In genomic region chr1:109901508-109902145, GRCh38 we compare ENCODE assay signal across 1 cellular context.
TF ChIP-seq lines count a peak whose summit lies in the region.

No MANE protein-coding gene starts in this region.

TF ChIP-seq in HEK293, 187 proteins besides CTCF, POLR2A, EP300 and RAD21 (continued from another document):
- TF ChIP-seq, protein P1, sequence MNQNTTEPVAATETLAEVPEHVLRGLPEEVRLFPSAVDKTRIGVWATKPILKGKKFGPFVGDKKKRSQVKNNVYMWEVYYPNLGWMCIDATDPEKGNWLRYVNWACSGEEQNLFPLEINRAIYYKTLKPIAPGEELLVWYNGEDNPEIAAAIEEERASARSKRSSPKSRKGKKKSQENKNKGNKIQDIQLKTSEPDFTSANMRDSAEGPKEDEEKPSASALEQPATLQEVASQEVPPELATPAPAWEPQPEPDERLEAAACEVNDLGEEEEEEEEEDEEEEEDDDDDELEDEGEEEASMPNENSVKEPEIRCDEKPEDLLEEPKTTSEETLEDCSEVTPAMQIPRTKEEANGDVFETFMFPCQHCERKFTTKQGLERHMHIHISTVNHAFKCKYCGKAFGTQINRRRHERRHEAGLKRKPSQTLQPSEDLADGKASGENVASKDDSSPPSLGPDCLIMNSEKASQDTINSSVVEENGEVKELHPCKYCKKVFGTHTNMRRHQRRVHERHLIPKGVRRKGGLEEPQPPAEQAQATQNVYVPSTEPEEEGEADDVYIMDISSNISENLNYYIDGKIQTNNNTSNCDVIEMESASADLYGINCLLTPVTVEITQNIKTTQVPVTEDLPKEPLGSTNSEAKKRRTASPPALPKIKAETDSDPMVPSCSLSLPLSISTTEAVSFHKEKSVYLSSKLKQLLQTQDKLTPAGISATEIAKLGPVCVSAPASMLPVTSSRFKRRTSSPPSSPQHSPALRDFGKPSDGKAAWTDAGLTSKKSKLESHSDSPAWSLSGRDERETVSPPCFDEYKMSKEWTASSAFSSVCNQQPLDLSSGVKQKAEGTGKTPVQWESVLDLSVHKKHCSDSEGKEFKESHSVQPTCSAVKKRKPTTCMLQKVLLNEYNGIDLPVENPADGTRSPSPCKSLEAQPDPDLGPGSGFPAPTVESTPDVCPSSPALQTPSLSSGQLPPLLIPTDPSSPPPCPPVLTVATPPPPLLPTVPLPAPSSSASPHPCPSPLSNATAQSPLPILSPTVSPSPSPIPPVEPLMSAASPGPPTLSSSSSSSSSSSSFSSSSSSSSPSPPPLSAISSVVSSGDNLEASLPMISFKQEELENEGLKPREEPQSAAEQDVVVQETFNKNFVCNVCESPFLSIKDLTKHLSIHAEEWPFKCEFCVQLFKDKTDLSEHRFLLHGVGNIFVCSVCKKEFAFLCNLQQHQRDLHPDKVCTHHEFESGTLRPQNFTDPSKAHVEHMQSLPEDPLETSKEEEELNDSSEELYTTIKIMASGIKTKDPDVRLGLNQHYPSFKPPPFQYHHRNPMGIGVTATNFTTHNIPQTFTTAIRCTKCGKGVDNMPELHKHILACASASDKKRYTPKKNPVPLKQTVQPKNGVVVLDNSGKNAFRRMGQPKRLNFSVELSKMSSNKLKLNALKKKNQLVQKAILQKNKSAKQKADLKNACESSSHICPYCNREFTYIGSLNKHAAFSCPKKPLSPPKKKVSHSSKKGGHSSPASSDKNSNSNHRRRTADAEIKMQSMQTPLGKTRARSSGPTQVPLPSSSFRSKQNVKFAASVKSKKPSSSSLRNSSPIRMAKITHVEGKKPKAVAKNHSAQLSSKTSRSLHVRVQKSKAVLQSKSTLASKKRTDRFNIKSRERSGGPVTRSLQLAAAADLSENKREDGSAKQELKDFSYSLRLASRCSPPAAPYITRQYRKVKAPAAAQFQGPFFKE (tag by site-specific recombination; IDR thresholded peaks at IDR 0.05; ENCODE audit: borderline replicate concordance) = no peak
- TF ChIP-seq ZNF518A (tag by site-specific recombination; conservative IDR thresholded peaks at IDR 0.05; ENCODE audit: low read depth) = 0 out of 2 replicates have a peak, but pooled peaks have one; percentile 15
- TF ChIP-seq ZNF274 (IDR thresholded peaks at IDR 0.05; ENCODE audit: low read length) = no peak
- TF ChIP-seq ZNF274 (tag by site-specific recombination; IDR thresholded peaks at IDR 0.05; ENCODE audit: borderline replicate concordance) = no peak
- no peak for TF ChIP-seq ZNF747 (tag by site-specific recombination; IDR thresholded peaks at IDR 0.05)
- no peak for TF ChIP-seq ZNF37A (tag by site-specific recombination; IDR thresholded peaks at IDR 0.05)
- no peak for TF ChIP-seq ZNF791 (tag by site-specific recombination; IDR thresholded peaks at IDR 0.05)
- no peak for TF ChIP-seq ZNF16 (tag by site-specific recombination; IDR thresholded peaks at IDR 0.05; ENCODE audit: low read depth)
- no peak for TF ChIP-seq OVOL3 (tag by site-specific recombination; IDR thresholded peaks at IDR 0.05)
- TF ChIP-seq ZNF302 (tag by site-specific recombination; IDR thresholded peaks at IDR 0.05; ENCODE audit: low read depth) = no peak
- peak; percentile 84 for TF ChIP-seq ZNF660 (tag by site-specific recombination; IDR thresholded peaks at IDR 0.05)
- TF ChIP-seq ZNF837 (tag by site-specific recombination; IDR thresholded peaks at IDR 0.05) = no peak
- TF ChIP-seq ZNF19 (tag by site-specific recombination; IDR thresholded peaks at IDR 0.05; ENCODE audit: low read depth) = no peak
- TF ChIP-seq ZNF768 (tag by site-specific recombination; IDR thresholded peaks at IDR 0.05) = no peak
- TF ChIP-seq ZNF677 (tag by site-specific recombination; IDR thresholded peaks at IDR 0.05) = no peak
- TF ChIP-seq RBAK (tag by site-specific recombination; IDR thresholded peaks at IDR 0.05) = no peak
- TF ChIP-seq ZNF416 (tag by site-specific recombination; IDR thresholded peaks at IDR 0.05) = no peak
- TF ChIP-seq ZNF664 (tag by site-specific recombination; IDR thresholded peaks at IDR 0.05) = peak; percentile 98
- TF ChIP-seq ZNF366 (tag by site-specific recombination; conservative IDR thresholded peaks at IDR 0.05) = peak; percentile 98
- TF ChIP-seq ZSCAN5A (tag by site-specific recombination; IDR thresholded peaks at IDR 0.05) = no peak
- TF ChIP-seq ZBTB49 (tag by site-specific recombination; IDR thresholded peaks at IDR 0.05; ENCODE audit: low read depth) = no peak
